ENCODE assay signal across 8 cellular contexts in the genomic region with DNA sequence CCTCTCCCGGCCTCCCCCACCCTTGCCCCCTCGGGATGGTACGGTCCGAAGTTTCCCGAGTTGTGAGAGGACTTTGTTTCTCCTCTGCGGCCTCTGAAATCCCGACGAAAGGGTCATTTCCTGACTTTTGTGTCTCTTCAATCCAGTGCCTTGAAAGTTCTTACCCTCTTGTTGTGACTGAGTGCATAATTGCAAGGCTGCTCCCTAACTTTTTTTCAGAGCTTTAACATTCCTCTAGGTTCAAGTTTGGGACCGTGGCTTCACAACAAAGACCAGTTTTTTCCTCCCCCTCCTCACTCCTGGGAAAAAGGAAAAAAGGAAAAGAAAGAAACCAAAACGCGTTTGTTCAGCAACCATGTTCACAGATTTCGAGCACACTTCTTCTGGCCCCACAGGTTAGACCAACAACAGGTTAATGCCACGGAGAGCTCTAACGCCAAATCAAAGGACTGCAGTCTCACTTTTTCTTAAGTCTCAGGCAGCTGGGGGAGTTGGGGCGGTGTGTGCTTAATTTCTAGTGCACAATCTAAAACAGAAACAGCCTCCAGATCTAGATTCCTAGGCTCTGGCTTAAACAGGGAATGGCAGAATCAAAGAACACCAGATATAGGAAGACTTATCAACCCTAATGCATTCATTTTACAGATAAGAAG.
DNase-seq lines count a peak whose midpoint lies in the region; ATAC-seq and TF ChIP-seq lines count a peak whose summit lies in the region.

No MANE protein-coding gene starts in this region.

- H3K36me3 ChIP-seq in SU-DHL-6 (ENCODE audit: low read length) (no peaks in the 10 kb centered on the region), trophoblast cell (ENCODE audit: control insufficient read depth in 1 of 2, insufficient read depth in 2 of 2, low read length in 2 of 2) (no peaks in the 10 kb centered on the region)

- H2BK12ac ChIP-seq in trophoblast cell (ENCODE audit: low read length): no peak overlapping the region

- ATAC-seq in GM21723 (IDR thresholded peaks at IDR 0.05; ENCODE audit: unreplicated experiment): no peak

- H4K20me1 ChIP-seq in SU-DHL-6 (ENCODE audit: low read depth, low read length): no peaks in the 10 kb centered on the region

- peak overlapping the region; percentile 73 for H3K14ac ChIP-seq in trophoblast cell (ENCODE audit: low read length)

- peak overlapping the region; percentile 61 for H3K18ac ChIP-seq in trophoblast cell (ENCODE audit: low read length)

- H3K4me3 ChIP-seq in SU-DHL-6 (ENCODE audit: insufficient read depth, low read length, poor library complexity, severe bottlenecking) (peak overlapping the region; percentile 34), foreskin fibroblast (ENCODE audit: low read depth in 1 of 2, low read length in 2 of 2) (peak overlapping the region; percentile 42 to 52), trophoblast cell (ENCODE audit: low read depth, low read length) (no peak overlapping the region)

- H2AK5ac ChIP-seq in trophoblast cell (ENCODE audit: low read length): no peak overlapping the region

- H3K27ac ChIP-seq in SU-DHL-6 (ENCODE audit: low read depth, low read length) (no peak overlapping the region), trophoblast cell (ENCODE audit: low read depth, low read length) (peak overlapping the region; percentile 95)

- no peaks in the 10 kb centered on the region for H3K27me3 ChIP-seq in SU-DHL-6 (ENCODE audit: low read length)
- no peaks in the 10 kb centered on the region for H3K27me3 ChIP-seq in trophoblast cell (ENCODE audit: insufficient read depth, low read length)

- H3K4me2 ChIP-seq in SU-DHL-6 (ENCODE audit: low read depth, low read length, poor library complexity, severe bottlenecking) (peak overlapping the region; percentile 82), trophoblast cell (ENCODE audit: low read length) (peak overlapping the region; percentile 79)

- H2BK120ac ChIP-seq in trophoblast cell (ENCODE audit: insufficient read depth, low read length, poor library complexity): peak overlapping the region; percentile 83

- no peaks in the 10 kb centered on the region for H3K9me2 ChIP-seq in SU-DHL-6 (replicated peaks; ENCODE audit: insufficient read depth, low read length)

- no CpG with 5 or more reads among the region's 15 CpGs for WGBS in trophoblast cell (ENCODE audit: extremely low coverage, insufficient coverage, insufficient read length)

- peak overlapping the region; percentile 56 for H3K9ac ChIP-seq in SU-DHL-6 (ENCODE audit: low read length)
- H3K9ac ChIP-seq in trophoblast cell (ENCODE audit: low read length): peak overlapping the region; percentile 70

- peak overlapping the region; percentile 90 for H4K91ac ChIP-seq in trophoblast cell (ENCODE audit: low read depth, low read length)

- H4K8ac ChIP-seq in trophoblast cell (ENCODE audit: low read depth, low read length): peak overlapping the region; percentile 80

- H3K79me2 ChIP-seq in SU-DHL-6 (ENCODE audit: insufficient read depth, low read length) (no peaks in the 10 kb centered on the region), trophoblast cell (ENCODE audit: control insufficient read depth, insufficient read depth, low read length, poor library complexity) (peaks cover 8% of the 10 kb centered on the region)

- no peak overlapping the region for H3K23ac ChIP-seq in trophoblast cell (ENCODE audit: low read length)

- peak; percentile 6 for DNase-seq in Daoy (ENCODE audit: low read depth)
- peak in 1 of 2 donors; percentile 73 for DNase-seq in foreskin fibroblast
- no peak for DNase-seq in trophoblast cell
- DNase-seq in activated effector memory CD4-positive, alpha-beta T cell treated with anti-CD3 and anti-CD28 coated beads, Interleukin-2, amount 50 U/mL, for 16 hours: no peak
- DNase-seq in NCI-H748 (lab: John Stamatoyannopoulos, UW; ENCODE audit: unreplicated experiment): no peak
- DNase-seq in AG08395 (ENCODE audit: low spot score): no peak

- peaks cover 16 to 24% of the 10 kb centered on the region in 2 experiments for H3K4me1 ChIP-seq in trophoblast cell (ENCODE audit: control insufficient read depth in 1 of 2, insufficient read depth in 2 of 2, low read length in 2 of 2)

- H3K9me3 ChIP-seq in SU-DHL-6 (ENCODE audit: insufficient read depth, low read length): no peaks in the 10 kb centered on the region
- peaks cover 1% of the 10 kb centered on the region for H3K9me3 ChIP-seq in trophoblast cell (ENCODE audit: insufficient read depth, low read depth, low read length)

- H3K4ac ChIP-seq in trophoblast cell (ENCODE audit: low read depth, low read length): peak overlapping the region; percentile 28

- H3F3A ChIP-seq in SU-DHL-6 (ENCODE audit: insufficient read depth): no peaks in the 10 kb centered on the region

- TF ChIP-seq CTCF in SU-DHL-6 (IDR thresholded peaks at IDR 0.05; ENCODE audit: insufficient read depth, low read length, poor library complexity, severe bottlenecking) (no peak), foreskin fibroblast (IDR thresholded peaks at IDR 0.05; ENCODE audit: low read depth, low read length) (no peak)

- H2AFZ ChIP-seq in SU-DHL-6 (ENCODE audit: low read depth, low read length, severe bottlenecking) (peak overlapping the region; percentile 94), trophoblast cell (ENCODE audit: insufficient read depth, low read length, poor library complexity) (peak overlapping the region; percentile 81)

- H2BK5ac ChIP-seq in trophoblast cell (ENCODE audit: low read depth, low read length, poor library complexity): peak overlapping the region; percentile 88

- peaks cover 14% of the 10 kb centered on the region for H3K79me1 ChIP-seq in trophoblast cell (ENCODE audit: low read length)

- peak overlapping the region; percentile 68 for H4K12ac ChIP-seq in trophoblast cell (ENCODE audit: low read depth, low read length)
